In genomic region chr11:38005597-38005996, GRCh38 we compare ENCODE assay signal across 23 cellular contexts.
DNase-seq lines count a peak whose midpoint lies in the region; ATAC-seq, FAIRE-seq and TF ChIP-seq lines count a peak whose summit lies in the region.
"Had no signal": no experiment of that assay in that cellular context is flagged by ENCODE, and none has a peak within 500 bp of the region (broad histone marks: within the 10 kb centered on the region; RNA-seq: fewer than 3 reads in every experiment).

No MANE protein-coding gene starts in this region.

- no peak for TF ChIP-seq POLR2A in prostate gland (IDR thresholded peaks at IDR 0.05)

- ATAC-seq in left ventricle myocardium superior (peak; percentile 53), Right ventricle myocardium superior (ENCODE audit: poor library complexity) (no peak), HG03460 (IDR thresholded peaks at IDR 0.05; ENCODE audit: unreplicated experiment) (no peak), GM19351 (IDR thresholded peaks at IDR 0.05; ENCODE audit: unreplicated experiment) (no peak)
- ATAC-seq: activated T-cell treated with anti-CD3 and anti-CD28 coated beads, Interleukin-2, amount 50 U/mL, for 4 hours had no signal

- WGBS in prostate gland, result 56% methylated on average over 2 of the region's 2 CpGs

- no peak overlapping the region for H3K27ac ChIP-seq in prostate gland
- H3K27ac ChIP-seq: RWPE1, VCaP had no signal

- DNase-seq in left ventricle myocardium superior (no peak), Right ventricle myocardium superior (no peak), kidney glomerular epithelial cell (lab: John Stamatoyannopoulos, UW) (peak; percentile 8), prostate gland (ENCODE audit: low spot score) (no peak), 8988T (no peak)
- DNase-seq: activated CD4-positive, alpha-beta T cell treated with anti-CD3 and anti-CD28 coated beads for 48 hours; activated T-cell treated with anti-CD3 and anti-CD28 coated beads, Interleukin-2, amount 50 U/mL, for 4 hours; amygdala; BE2C; Kasumi-1; mammary epithelial cell; NCI-H1092; NCI-H1930; NCI-H345; NCI-H82; stimulated activated CD4-positive, alpha-beta T cell treated with anti-CD3 and anti-CD28 coated beads, Interleukin-1b, Interleukin-23, amount 100 ng/mL, for 48 hours had no signal

- intact Hi-C loops in left ventricle myocardium superior (cut with micrococcal nuclease) (no loop called here), Right ventricle myocardium superior (cut with DNase I) (no loop called here), prostate gland (cut with DNase I) (no loop called here)

- no peaks in the 10 kb centered on the region for H3K27me3 ChIP-seq in prostate gland (replicated peaks; ENCODE audit: insufficient read depth)
- H3K27me3 ChIP-seq: BE2C had no signal

- H3K4me1 ChIP-seq in prostate gland (replicated peaks), result no peaks in the 10 kb centered on the region
- H3K4me1 ChIP-seq: BE2C had no signal

- H3K9me3 ChIP-seq in prostate gland, result no peaks in the 10 kb centered on the region
- H3K9me3 ChIP-seq: BE2C had no signal

- no peaks in the 10 kb centered on the region for H3K36me3 ChIP-seq in prostate gland
- H3K36me3 ChIP-seq: BE2C had no signal

- H3K4me3 ChIP-seq in prostate gland, result no peak overlapping the region

- peak; percentile 100 for FAIRE-seq in endometrium (lab: Jason Lieb, UNC)
- FAIRE-seq: A204.1, H1 had no signal

- TF ChIP-seq CTCF in prostate gland (IDR thresholded peaks at IDR 0.05), result no peak
